ENCODE assay signal across 9 cellular contexts in genomic region chr13:98454389-98454881, GRCh38.
DNase-seq lines count a peak whose midpoint lies in the region; ATAC-seq, FAIRE-seq and TF ChIP-seq lines count a peak whose summit lies in the region.
"Had no signal": no experiment of that assay in that cellular context is flagged by ENCODE, and none has a peak within 500 bp of the region (broad histone marks: within the 10 kb centered on the region; RNA-seq: fewer than 3 reads in every experiment).

No MANE protein-coding gene starts in this region.

- peak overlapping the region; percentile 32 for H3K27ac Mint-ChIP-seq in activated CD4-positive, alpha-beta T cell treated with anti-CD3 and anti-CD28 coated beads, Interleukin-2, amount 10 ng/mL, durations not matched to agents 24 days and 14 days

- H3K79me2 ChIP-seq in HepG2 (ENCODE audit: insufficient read depth, low read length) = no peaks in the 10 kb centered on the region

- POLR2A ChIA-PET in HepG2 (lab: Yijun Ruan, JAX) = no interaction called here

- peak; percentile 49 for FAIRE-seq in HepG2 (lab: Jason Lieb, UNC)

- no peaks in the 10 kb centered on the region for H3K27me3 Mint-ChIP-seq in activated CD4-positive, alpha-beta T cell treated with anti-CD3 and anti-CD28 coated beads, Interleukin-2, amount 10 ng/mL, durations not matched to agents 24 days and 14 days

- H3K4me3 Mint-ChIP-seq in activated CD4-positive, alpha-beta T cell treated with anti-CD3 and anti-CD28 coated beads, Interleukin-2, amount 10 ng/mL, durations not matched to agents 24 days and 14 days = no peak overlapping the region
- H3K4me3 Mint-ChIP-seq: neural crest cell had no signal

- peaks cover 55% of the 10 kb centered on the region for H3K36me3 Mint-ChIP-seq in activated CD4-positive, alpha-beta T cell treated with anti-CD3 and anti-CD28 coated beads, Interleukin-2, amount 10 ng/mL, durations not matched to agents 24 days and 14 days (ENCODE audit: low read depth)

- TF ChIP-seq CTCF in astrocyte of the spinal cord (IDR thresholded peaks at IDR 0.05; ENCODE audit: low read depth, low read length) (no peak), HepG2 (CRISPR knock-in tag; IDR thresholded peaks at IDR 0.05) (no peak), transverse colon (IDR thresholded peaks at IDR 0.05) (no peak)

- H3K36me3 ChIP-seq in HepG2 (replicated peaks in 1 of 2; ENCODE audit: control insufficient read depth in 1 of 2, insufficient read depth in 2 of 2, low read length in 2 of 2) (peaks cover 23 to 66% of the 10 kb centered on the region in 2 experiments), transverse colon (peaks cover 0 to 37% (median 11%) of the 10 kb centered on the region in 4 donors)

- DNase-seq in activated CD4-positive, alpha-beta T cell treated with anti-CD3 and anti-CD28 coated beads, Interleukin-2, amount 10 ng/mL, durations not matched to agents 24 days and 14 days = no peak
- no peak for DNase-seq in activated CD4-positive, alpha-beta T cell treated with anti-CD3 and anti-CD28 coated beads for 1 hour
- DNase-seq in astrocyte of the spinal cord (ENCODE audit: low read depth, low spot score) (peak; percentile 87), HepG2 (ENCODE audit: low spot score) (peak; percentile 41), transverse colon (no peak)

- no peak for TF ChIP-seq RAD21 in HepG2 (CRISPR knock-in tag; IDR thresholded peaks at IDR 0.05)

- no TSS peak for BruUV-seq in HepG2 (replicated peaks; lab: Mats Ljungman, UMichigan)

- no peak overlapping the region for H3K4me2 ChIP-seq in HepG2 (ENCODE audit: low read depth, low read length)

- CTCF ChIA-PET in HepG2 (lab: Yijun Ruan, JAX; ENCODE audit: low intra/inter-chr PET ratio, low total read pairs) = no interaction called here

- ATAC-seq in HepG2 = no peak
- no peak for ATAC-seq in GM18858 (IDR thresholded peaks at IDR 0.05; ENCODE audit: unreplicated experiment)
- no peak for ATAC-seq in GM21367 (IDR thresholded peaks at IDR 0.05; ENCODE audit: unreplicated experiment)
- ATAC-seq in GM21381 (IDR thresholded peaks at IDR 0.05; ENCODE audit: unreplicated experiment) = no peak

- in situ Hi-C loops in astrocyte of the spinal cord (cut with HindIII; ENCODE audit: low sequenced_read_pairs) (no loop called here), HepG2 (cut with HindIII; ENCODE audit: extremely low pct_ligation_motif_present, low pct_unique_long_range_greater_than_20kb) (no loop called here), transverse colon (cut with MboI; ENCODE audit: low pct_ligation_motif_present in 1 of 4, low pct_unique_long_range_greater_than_20kb in 1 of 4, low sequenced_read_pairs in 3 of 4) (loop anchor here in 1 of 4 donors (25.0 kb wide), 1 partner anchor 383 kb away; no protein-coding TSS in a partner anchor)

- H3K4me1 Mint-ChIP-seq in activated CD4-positive, alpha-beta T cell treated with anti-CD3 and anti-CD28 coated beads, Interleukin-2, amount 10 ng/mL, durations not matched to agents 24 days and 14 days = peaks cover 18% of the 10 kb centered on the region

- intact Hi-C loops in activated CD4-positive, alpha-beta T cell treated with anti-CD3 and anti-CD28 coated beads, Interleukin-2, amount 10 ng/mL, durations not matched to agents 24 days and 14 days (cut with micrococcal nuclease) = no loop called here
- intact Hi-C loops in HepG2 (cut with micrococcal nuclease; ENCODE audit: unreplicated experiment) = no loop called here
- intact Hi-C loops in transverse colon (cut with DNase I; ENCODE audit: low total_unique reads) = loop anchor here (5.0 kb wide), 1 partner anchor 43 kb away; no protein-coding TSS in a partner anchor

- no peak overlapping the region for H3K4me3 ChIP-seq in astrocyte of the spinal cord (ENCODE audit: low read depth, low read length)
- H3K4me3 ChIP-seq in HepG2 (replicated peaks in 1 of 3; ENCODE audit: insufficient read depth in 1 of 3, low read depth in 2 of 3, low read length in 3 of 3) = no peak overlapping the region
- H3K4me3 ChIP-seq in transverse colon = no peak overlapping the region

- H3K27me3 ChIP-seq in HepG2 (ENCODE audit: control insufficient read depth in 1 of 2, insufficient read depth in 2 of 2, low read length in 2 of 2) (no peaks in the 10 kb centered on the region), transverse colon (no peaks in the 10 kb centered on the region)

- H3K27ac ChIP-seq in HepG2 (ENCODE audit: extremely low read length, insufficient read depth, low read length) (no peak overlapping the region), transverse colon (peak overlapping the region; percentile 50 to 82 (median 62))

- 71% methylated on average over 7 of the region's 7 CpGs for WGBS in HepG2 (ENCODE audit: low lambda C conversion rate)
- WGBS in transverse colon (ENCODE audit: low coverage in 1 of 2), 2 donors = 33 to 41% methylated on average over 6 to 7 of the region's 7 CpGs

- H4K20me1 ChIP-seq in HepG2 (ENCODE audit: insufficient read depth, low read length) = peaks cover 8% of the 10 kb centered on the region

- no peak overlapping the region for H2AFZ ChIP-seq in HepG2 (ENCODE audit: low read length)

- H3K9me3 ChIP-seq in HepG2 (ENCODE audit: low read length) (no peaks in the 10 kb centered on the region), transverse colon (no peaks in the 10 kb centered on the region)

- TF ChIP-seq POLR2A in HepG2 (IDR thresholded peaks at IDR 0.05; ENCODE audit: insufficient read depth in 1 of 2, low read depth in 2 of 2, low read length in 2 of 2) = 0 out of 4 replicates have a peak, but pooled peaks of 1 of the 2 experiments have one; percentile 28
- TF ChIP-seq POLR2A in transverse colon (IDR thresholded peaks at IDR 0.05) = no peak

- no peak overlapping the region for H3K9ac ChIP-seq in HepG2 (ENCODE audit: insufficient read depth, low read depth, low read length)

- TF ChIP-seq EP300 in HepG2 (IDR thresholded peaks at IDR 0.05; ENCODE audit: low read depth in 2 of 2, low read length in 2 of 2) (no peak), HepG2 (CRISPR knock-in tag; IDR thresholded peaks at IDR 0.05; ENCODE audit: borderline replicate concordance) (no peak), transverse colon (IDR thresholded peaks at IDR 0.05; ENCODE audit: low read depth) (no peak)

- H3K9me3 Mint-ChIP-seq in activated CD4-positive, alpha-beta T cell treated with anti-CD3 and anti-CD28 coated beads, Interleukin-2, amount 10 ng/mL, durations not matched to agents 24 days and 14 days = no peaks in the 10 kb centered on the region
- H3K9me3 Mint-ChIP-seq: neural crest cell had no signal

- H3K4me1 ChIP-seq in HepG2 (ENCODE audit: insufficient read depth, low read length) (peaks cover 23% of the 10 kb centered on the region), transverse colon (peaks cover 7 to 31% (median 22%) of the 10 kb centered on the region in 4 donors)

TF ChIP-seq in HepG2, 621 proteins besides CTCF, POLR2A, EP300 and RAD21:
- TF ChIP-seq RBM22 (optimal IDR thresholded peaks at IDR 0.05; ENCODE audit: low read length) (peak; percentile 85), POLR2G (IDR thresholded peaks at IDR 0.05; ENCODE audit: low read depth, low read length) (peak; percentile 28; the same call in 1 of the 2 replicates), ZNF121 (CRISPR knock-in tag; IDR thresholded peaks at IDR 0.05) (no peak), KAT7 (CRISPR knock-in tag; IDR thresholded peaks at IDR 0.05; ENCODE audit: borderline replicate concordance) (no peak), ZNF354B (CRISPR knock-in tag; IDR thresholded peaks at IDR 0.05) (no peak), ZBTB7A (CRISPR knock-in tag; IDR thresholded peaks at IDR 0.05) (no peak)

Comparison
In these comparisons a context has a peak if more than half of its experiments do, and no peak if none do; other contexts are left out.
1. DNase-seq: peak in astrocyte of the spinal cord (single experiment) and HepG2 (single experiment); none in activated CD4-positive, alpha-beta T cell treated with anti-CD3 and anti-CD28 coated beads, Interleukin-2, amount 10 ng/mL, durations not matched to agents 24 days and 14 days (single experiment), activated CD4-positive, alpha-beta T cell treated with anti-CD3 and anti-CD28 coated beads for 1 hour (single experiment) and transverse colon (single experiment).